Comparison of ENCODE assay signal across 15 cellular contexts in the genomic region with DNA sequence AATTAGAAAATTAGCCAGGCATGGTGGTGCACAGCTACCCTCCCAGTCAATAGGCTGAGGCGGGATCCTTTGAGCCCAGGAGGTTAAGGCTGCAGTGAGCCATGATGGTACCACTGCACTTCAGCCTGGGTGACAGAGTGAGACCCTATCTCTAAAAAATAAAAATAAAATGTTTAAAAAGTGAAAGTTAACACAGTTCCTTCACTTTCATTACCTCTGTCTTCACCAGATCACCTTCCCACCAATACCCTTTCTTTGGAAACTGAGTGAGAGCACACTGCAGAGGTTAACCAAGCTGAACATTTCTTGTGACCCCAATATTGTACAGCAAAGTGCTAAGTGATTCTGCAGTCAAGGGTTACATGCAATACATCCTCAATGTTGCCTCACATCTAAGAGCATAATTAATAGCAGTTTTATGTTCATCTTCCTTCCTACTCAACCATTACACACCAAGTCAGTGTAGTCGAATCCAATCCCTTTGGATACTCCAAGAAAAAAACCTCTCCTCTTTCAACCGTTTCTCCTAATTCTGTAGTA. TPM values are rescaled to one million over a fixed set of nuclear protein-coding genes. Genes with fewer than 3 reads are reported as not detected.
DNase-seq lines count a peak whose midpoint lies in the region; ATAC-seq and TF ChIP-seq lines count a peak whose summit lies in the region.
"Had no signal": no experiment of that assay in that cellular context is flagged by ENCODE, and none has a peak within 500 bp of the region (broad histone marks: within the 10 kb centered on the region; RNA-seq: fewer than 3 reads in every experiment).

No MANE protein-coding gene starts in this region.

- no peaks in the 10 kb centered on the region for H3K79me2 ChIP-seq in KMS-11 (ENCODE audit: insufficient read depth, low read depth)

- no peaks in the 10 kb centered on the region for H3K27me3 ChIP-seq in CD8-positive, alpha-beta T cell (ENCODE audit: insufficient read depth, low read length)
- no peaks in the 10 kb centered on the region for H3K27me3 ChIP-seq in KMS-11 (ENCODE audit: insufficient read depth, low read depth)
- H3K27me3 ChIP-seq in adrenal gland = no peaks in the 10 kb centered on the region

- H3K9ac ChIP-seq in KMS-11 = no peak overlapping the region

- H3K36me3 Mint-ChIP-seq in CD8-positive, alpha-beta T cell = no peaks in the 10 kb centered on the region
- H3K36me3 Mint-ChIP-seq in endothelial cell (ENCODE audit: low read depth, unreplicated experiment) = peaks cover 12% of the 10 kb centered on the region

- no peak overlapping the region for H2AFZ ChIP-seq in KMS-11 (ENCODE audit: low read depth)

- DNase-seq in CD8-positive, alpha-beta T cell = no peak
- DNase-seq in endothelial cell (ENCODE audit: low spot score) (no peak), omental fat pad (ENCODE audit: low spot score) (no peak), adrenal gland (no peak)
- no peak for DNase-seq in stimulated activated CD4-positive, alpha-beta T cell treated with anti-CD3 and anti-CD28 coated beads, Interleukin-4, amount 100 ng/mL, for 1 hour
- DNase-seq: activated gamma-delta T cell; cerebellar nuclear complex; HCEC 1CT; NCI-H446; stimulated activated CD4-positive, alpha-beta T cell treated with anti-CD3 and anti-CD28 coated beads, Interleukin-2, amount 100 ng/mL, for 48 hours; stimulated activated naive CD8-positive, alpha-beta T cell treated with anti-CD3 and anti-CD28 coated beads, Interleukin-15, Interleukin-2, amounts not matched to agents 100 U/mL and 50 U/mL, for 24 hours; SW 1271 had no signal

- no peaks in the 10 kb centered on the region for H4K20me1 ChIP-seq in KMS-11 (ENCODE audit: insufficient read depth)

- no peak for ATAC-seq in CD8-positive, alpha-beta T cell
- peak; percentile 21 for ATAC-seq in omental fat pad (ENCODE audit: low FRiP score)
- no peak for ATAC-seq in HG03571 (IDR thresholded peaks at IDR 0.05; ENCODE audit: unreplicated experiment)
- no peak for ATAC-seq in HG03108 (IDR thresholded peaks at IDR 0.05; ENCODE audit: unreplicated experiment)
- ATAC-seq: stimulated activated naive CD8-positive, alpha-beta T cell treated with anti-CD3 and anti-CD28 coated beads, Interleukin-15, Interleukin-2, amounts not matched to agents 100 U/mL and 50 U/mL, for 24 hours had no signal

- CTCF ChIA-PET in CD8-positive, alpha-beta T cell (lab: Charles Lee) = no interaction called here

- H3K36me3 ChIP-seq in CD8-positive, alpha-beta T cell (ENCODE audit: insufficient read depth, low read length) = no peaks in the 10 kb centered on the region
- H3K36me3 ChIP-seq in KMS-11 (ENCODE audit: insufficient read depth) = no peaks in the 10 kb centered on the region
- no peaks in the 10 kb centered on the region for H3K36me3 ChIP-seq in adrenal gland (replicated peaks in 1 of 2)

- peaks cover 22% of the 10 kb centered on the region for H3K27me3 Mint-ChIP-seq in CD8-positive, alpha-beta T cell (ENCODE audit: low read depth)
- peaks cover 15% of the 10 kb centered on the region for H3K27me3 Mint-ChIP-seq in endothelial cell (ENCODE audit: unreplicated experiment)

- H3K4me1 Mint-ChIP-seq in CD8-positive, alpha-beta T cell (ENCODE audit: low read depth) = peaks cover 9% of the 10 kb centered on the region
- peaks cover 8% of the 10 kb centered on the region for H3K4me1 Mint-ChIP-seq in endothelial cell (ENCODE audit: unreplicated experiment)

- H3K4me3 Mint-ChIP-seq in CD8-positive, alpha-beta T cell = peak overlapping the region; percentile 2
- H3K4me3 Mint-ChIP-seq in endothelial cell (ENCODE audit: unreplicated experiment) = peak overlapping the region; percentile 88

- no peak for TF ChIP-seq POLR2A in adrenal gland (IDR thresholded peaks at IDR 0.05)

- no peak overlapping the region for H3K4me3 ChIP-seq in CD8-positive, alpha-beta T cell (ENCODE audit: low read depth, low read length)
- H3K4me3 ChIP-seq in KMS-11 (IDR thresholded peaks at IDR 0.05; ENCODE audit: insufficient read depth, low read depth, low read length) (no peak overlapping the region), adrenal gland (peak overlapping the region in 1 of 4 donors; percentile 98)

- peak overlapping the region; percentile 73; the same call in 1 of the 2 replicates for H3K4me2 ChIP-seq in KMS-11

- H3K27ac Mint-ChIP-seq in CD8-positive, alpha-beta T cell = no peak overlapping the region
- no peak overlapping the region for H3K27ac Mint-ChIP-seq in endothelial cell (ENCODE audit: unreplicated experiment)

- no peak overlapping the region for H3K27ac ChIP-seq in CD8-positive, alpha-beta T cell (ENCODE audit: low read depth, low read length)
- H3K27ac ChIP-seq in KMS-11 = no peak overlapping the region
- peak overlapping the region in 1 of 5 donors; percentile 99 for H3K27ac ChIP-seq in adrenal gland

- no peaks in the 10 kb centered on the region for H3K9me3 ChIP-seq in CD8-positive, alpha-beta T cell (ENCODE audit: low read length)
- H3K9me3 ChIP-seq in adrenal gland (replicated peaks in 1 of 3) = no peaks in the 10 kb centered on the region

- TF ChIP-seq CTCF in CD8-positive, alpha-beta T cell (IDR thresholded peaks at IDR 0.05) = no peak
- no peak for TF ChIP-seq CTCF in KMS-11 (conservative IDR thresholded peaks at IDR 0.05; ENCODE audit: low read depth, low read length)
- no peak for TF ChIP-seq CTCF in endothelial cell (IDR thresholded peaks at IDR 0.05; ENCODE audit: unreplicated experiment)
- TF ChIP-seq CTCF in omental fat pad (IDR thresholded peaks at IDR 0.05) = no peak
- TF ChIP-seq CTCF in adrenal gland (IDR thresholded peaks at IDR 0.05) = no peak

- no peaks in the 10 kb centered on the region for H3K4me1 ChIP-seq in CD8-positive, alpha-beta T cell (ENCODE audit: insufficient read depth, low read length)
- H3K4me1 ChIP-seq in KMS-11 (ENCODE audit: low read depth, poor library complexity, severe bottlenecking) = peaks cover 8% of the 10 kb centered on the region
- peaks cover 0 to 4% of the 10 kb centered on the region in 2 donors for H3K4me1 ChIP-seq in adrenal gland (replicated peaks in 1 of 2)

- WGBS in adrenal gland, 4 donors = 78 to 85% (median 80%) methylated on average over 3 of the region's 3 CpGs

- intact Hi-C loops in CD8-positive, alpha-beta T cell (cut with DNase I, micrococcal nuclease) = no loop called here
- intact Hi-C loops in adrenal gland (cut with DNase I) = loop anchor here in 1 of 2 donors (10.0 kb wide), 2 partner anchors 158 to 518 kb away; a partner anchor contains a TSS

- POLR2A ChIA-PET in CD8-positive, alpha-beta T cell (lab: Charles Lee) = no interaction called here

- no peaks in the 10 kb centered on the region for H3K9me3 Mint-ChIP-seq in CD8-positive, alpha-beta T cell
- H3K9me3 Mint-ChIP-seq in endothelial cell (ENCODE audit: unreplicated experiment) = no peaks in the 10 kb centered on the region

RNA-seq across cellular contexts. Expression of a gene that starts 1.7 kb away (rescaled TPM):
- total RNA-seq in CD8-positive, alpha-beta T cell = under 1 TPM; 0.19 to 0.41 TPM
- total RNA-seq in endothelial cell (ENCODE audit: unreplicated experiment) (0.56 TPM), omental fat pad (10 to 100 TPM in 1 of 4 donors, 1 to 10 TPM in 3; 7.2 to 14.8 (median 8.3) TPM), adrenal gland (10 to 100 TPM in 4 of 8 donors, 1 to 10 TPM in 4; 7.8 to 22.6 (median 9.8) TPM)
- polyA plus RNA-seq in adrenal gland = 1 to 10 TPM; 3.9 to 4.2 (median 3.9) TPM
